ENCODE assay signal across 14 cellular contexts in genomic region chr11:9609841-9610240, GRCh38.
"Had no signal": no experiment of that assay in that cellular context is flagged by ENCODE, and none has a peak within 500 bp of the region (broad histone marks: within the 10 kb centered on the region; RNA-seq: fewer than 3 reads in every experiment).

No MANE protein-coding gene starts in this region.

- H3K36me3 Mint-ChIP-seq: activated naive CD4-positive, alpha-beta T cell treated with anti-CD3 and anti-CD28 coated beads, Interleukin-2, amount 50 U/mL, for 24 hours; memory B cell; natural killer cell treated with Interleukin-12 subunit alpha and Interleukin-12 subunit beta and Interleukin-15 and Interleukin-18, amount 100 ng/mL, for 72 hours had no signal

- ATAC-seq: activated T-helper 17 cell treated with anti-CD3 and anti-CD28 coated beads, Interleukin-2, amount 50 U/mL, for 72 hours; natural killer cell treated with Interleukin-12 subunit alpha and Interleukin-12 subunit beta and Interleukin-15 and Interleukin-18, amount 100 ng/mL, for 72 hours had no signal

- H3K9me3 ChIP-seq: left ventricle myocardium inferior had no signal

- H3K27me3 Mint-ChIP-seq: activated naive CD4-positive, alpha-beta T cell treated with anti-CD3 and anti-CD28 coated beads, Interleukin-2, amount 50 U/mL, for 24 hours; activated T-helper 17 cell treated with anti-CD3 and anti-CD28 coated beads, Interleukin-2, amount 50 U/mL, for 72 hours; memory B cell had no signal

- DNase-seq: activated CD4-positive, alpha-beta T cell treated with anti-CD3 and anti-CD28 coated beads for 48 hours; amniotic stem cell; caudate nucleus; foreskin fibroblast; hippocampal formation; left ventricle myocardium inferior; nucleus accumbens; stimulated activated CD4-positive, alpha-beta T cell treated with anti-CD3 and anti-CD28 coated beads, Interleukin-4, amount 100 ng/mL, for 1 hour; stimulated activated naive CD4-positive, alpha-beta T cell treated with Interleukin-2 at 50 U/mL for 16 hours; T-helper 2 cell had no signal

- H3K9me3 Mint-ChIP-seq: activated naive CD4-positive, alpha-beta T cell treated with anti-CD3 and anti-CD28 coated beads, Interleukin-2, amount 50 U/mL, for 24 hours; activated T-helper 17 cell treated with anti-CD3 and anti-CD28 coated beads, Interleukin-2, amount 50 U/mL, for 72 hours; memory B cell; natural killer cell treated with Interleukin-12 subunit alpha and Interleukin-12 subunit beta and Interleukin-15 and Interleukin-18, amount 100 ng/mL, for 72 hours had no signal

- H3K27ac Mint-ChIP-seq: activated naive CD4-positive, alpha-beta T cell treated with anti-CD3 and anti-CD28 coated beads, Interleukin-2, amount 50 U/mL, for 24 hours; activated T-helper 17 cell treated with anti-CD3 and anti-CD28 coated beads, Interleukin-2, amount 50 U/mL, for 72 hours; natural killer cell treated with Interleukin-12 subunit alpha and Interleukin-12 subunit beta and Interleukin-15 and Interleukin-18, amount 100 ng/mL, for 72 hours had no signal

- H3K4me3 Mint-ChIP-seq: activated naive CD4-positive, alpha-beta T cell treated with anti-CD3 and anti-CD28 coated beads, Interleukin-2, amount 50 U/mL, for 24 hours; activated T-helper 17 cell treated with anti-CD3 and anti-CD28 coated beads, Interleukin-2, amount 50 U/mL, for 72 hours; memory B cell; natural killer cell treated with Interleukin-12 subunit alpha and Interleukin-12 subunit beta and Interleukin-15 and Interleukin-18, amount 100 ng/mL, for 72 hours had no signal

- H3K4me3 ChIP-seq: left ventricle myocardium inferior had no signal

- H3K27ac ChIP-seq: left ventricle myocardium inferior had no signal

- H3K36me3 ChIP-seq: left ventricle myocardium inferior had no signal
